ENCODE assay signal across 30 cellular contexts in the genomic region with DNA sequence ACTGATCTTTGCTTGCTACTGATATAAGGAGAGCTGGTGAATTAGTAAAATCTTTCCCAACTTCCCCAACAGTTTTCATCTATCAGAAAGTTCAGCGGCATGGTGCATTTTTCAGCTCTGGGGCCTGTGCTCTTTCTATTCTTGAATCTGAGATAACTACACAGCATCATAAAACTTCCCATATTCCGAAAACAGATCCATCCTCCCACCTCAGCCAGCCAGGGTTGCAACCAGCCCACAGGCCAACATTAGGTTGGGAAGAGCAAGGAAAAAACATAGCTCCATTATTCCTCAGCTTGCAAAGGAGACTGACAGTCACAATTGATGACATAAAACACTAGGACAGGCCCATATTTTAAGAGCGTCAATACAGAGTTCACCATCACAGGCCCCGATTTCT.
"Had no signal": no experiment of that assay in that cellular context is flagged by ENCODE, and none has a peak within 500 bp of the region (broad histone marks: within the 10 kb centered on the region; RNA-seq: fewer than 3 reads in every experiment).

No MANE protein-coding gene starts in this region.

- DNase-seq: naive B cell; naive thymus-derived CD8-positive, alpha-beta T cell; occipital lobe; ovary; posterior cingulate gyrus; psoas muscle; retina; right lobe of liver; sigmoid colon; small intestine; stimulated activated CD4-positive, alpha-beta T cell treated with anti-CD3 and anti-CD28 coated beads, Interleukin-15, amount 100 ng/mL, for 24 hours; stimulated activated CD4-positive, alpha-beta T cell treated with anti-CD3 and anti-CD28 coated beads, Interleukin-2, amount 100 ng/mL, for 24 hours; stimulated activated CD4-positive, alpha-beta T cell treated with anti-CD3 and anti-CD28 coated beads, Interleukin-2, amount 100 ng/mL, for 48 hours; stimulated activated CD4-positive, alpha-beta T cell treated with anti-CD3 and anti-CD28 coated beads, Interleukin-4, amount 100 ng/mL, for 24 hours; stimulated activated naive B cell treated with anti-CD40 and anti-IgM and Interleukin-4, amounts not matched to agents 10 μg/mL and 1 μg/mL and 100 μg/mL, for 72 hours; stimulated activated naive CD4-positive, alpha-beta T cell treated with Interleukin-2 at 50 U/mL for 16 hours; stomach; thyroid gland; trophoblast cell; upper lobe of left lung had no signal

- ATAC-seq: naive thymus-derived CD8-positive, alpha-beta T cell; natural killer cell treated with Interleukin-12 subunit alpha and Interleukin-12 subunit beta and Interleukin-15 and Interleukin-18, amount 100 ng/mL, for 72 hours; psoas muscle; right lobe of liver; stimulated activated effector memory CD8-positive, alpha-beta T cell treated with anti-CD3 and anti-CD28 coated beads, Interleukin-12 subunit alpha, Interleukin-12 subunit beta, amount 100 ng/mL, for 72 hours; stimulated activated naive B cell treated with anti-CD40 and anti-IgM and Interleukin-4, amounts not matched to agents 10 μg/mL and 1 μg/mL and 100 μg/mL, for 72 hours had no signal

- H3K9me3 ChIP-seq: ovary, psoas muscle, right atrium auricular region, right lobe of liver, sigmoid colon, stomach, thoracic aorta, thyroid gland, tibial nerve, upper lobe of left lung had no signal

- H3K4me3 ChIP-seq: neural progenitor cell, ovary, psoas muscle, right atrium auricular region, right lobe of liver, sigmoid colon, stomach, thoracic aorta, thyroid gland, tibial nerve, upper lobe of left lung had no signal

- H3K36me3 Mint-ChIP-seq: naive thymus-derived CD8-positive, alpha-beta T cell had no signal

- H3K4me3 Mint-ChIP-seq: naive B cell; naive thymus-derived CD8-positive, alpha-beta T cell; natural killer cell treated with Interleukin-12 subunit alpha and Interleukin-12 subunit beta and Interleukin-15 and Interleukin-18, amount 100 ng/mL, for 72 hours; neural progenitor cell; stimulated activated effector memory CD8-positive, alpha-beta T cell treated with anti-CD3 and anti-CD28 coated beads, Interleukin-12 subunit alpha, Interleukin-12 subunit beta, amount 100 ng/mL, for 72 hours; stimulated activated naive B cell treated with anti-CD40 and anti-IgM and Interleukin-4, amounts not matched to agents 10 μg/mL and 1 μg/mL and 100 μg/mL, for 72 hours; stimulated activated naive CD8-positive, alpha-beta T cell treated with anti-CD3 and anti-CD28 coated beads, Interleukin-15, Interleukin-2, amounts not matched to agents 100 ng/mL and 50 ng/mL, for 24 hours had no signal

- H3K79me2 ChIP-seq: parathyroid adenoma had no signal

- H3K27ac Mint-ChIP-seq: naive thymus-derived CD8-positive, alpha-beta T cell; natural killer cell treated with Interleukin-12 subunit alpha and Interleukin-12 subunit beta and Interleukin-15 and Interleukin-18, amount 100 ng/mL, for 72 hours; neural progenitor cell; progenitor cell of endocrine pancreas; stimulated activated effector memory CD8-positive, alpha-beta T cell treated with anti-CD3 and anti-CD28 coated beads, Interleukin-12 subunit alpha, Interleukin-12 subunit beta, amount 100 ng/mL, for 72 hours; stimulated activated naive B cell treated with anti-CD40 and anti-IgM and Interleukin-4, amounts not matched to agents 10 μg/mL and 1 μg/mL and 100 μg/mL, for 72 hours; stimulated activated naive CD8-positive, alpha-beta T cell treated with anti-CD3 and anti-CD28 coated beads, Interleukin-15, Interleukin-2, amounts not matched to agents 100 ng/mL and 50 ng/mL, for 24 hours had no signal

- H3K9me3 Mint-ChIP-seq: naive B cell; naive thymus-derived CD8-positive, alpha-beta T cell; natural killer cell treated with Interleukin-12 subunit alpha and Interleukin-12 subunit beta and Interleukin-15 and Interleukin-18, amount 100 ng/mL, for 72 hours; stimulated activated effector memory CD8-positive, alpha-beta T cell treated with anti-CD3 and anti-CD28 coated beads, Interleukin-12 subunit alpha, Interleukin-12 subunit beta, amount 100 ng/mL, for 72 hours; stimulated activated naive B cell treated with anti-CD40 and anti-IgM and Interleukin-4, amounts not matched to agents 10 μg/mL and 1 μg/mL and 100 μg/mL, for 72 hours; stimulated activated naive CD8-positive, alpha-beta T cell treated with anti-CD3 and anti-CD28 coated beads, Interleukin-15, Interleukin-2, amounts not matched to agents 100 ng/mL and 50 ng/mL, for 24 hours had no signal

- H3K27me3 Mint-ChIP-seq: naive B cell; natural killer cell treated with Interleukin-12 subunit alpha and Interleukin-12 subunit beta and Interleukin-15 and Interleukin-18, amount 100 ng/mL, for 72 hours; stimulated activated naive B cell treated with anti-CD40 and anti-IgM and Interleukin-4, amounts not matched to agents 10 μg/mL and 1 μg/mL and 100 μg/mL, for 72 hours; stimulated activated naive CD8-positive, alpha-beta T cell treated with anti-CD3 and anti-CD28 coated beads, Interleukin-15, Interleukin-2, amounts not matched to agents 100 ng/mL and 50 ng/mL, for 24 hours had no signal

- H3K9ac ChIP-seq: neural progenitor cell, parathyroid adenoma had no signal

- H3K27ac ChIP-seq: neural progenitor cell, ovary, parathyroid adenoma, psoas muscle, right atrium auricular region, right lobe of liver, sigmoid colon, stomach, thoracic aorta, thyroid gland, tibial nerve, upper lobe of left lung had no signal

- H3K36me3 ChIP-seq: neural progenitor cell, ovary, right atrium auricular region, right lobe of liver, sigmoid colon, stomach, thoracic aorta, thyroid gland, tibial nerve, upper lobe of left lung had no signal

- H3K27me3 ChIP-seq: neural progenitor cell, ovary, right atrium auricular region, right lobe of liver, sigmoid colon, stomach, thyroid gland, tibial nerve, upper lobe of left lung had no signal

- H3K4me1 ChIP-seq: parathyroid adenoma, right atrium auricular region, right lobe of liver, thyroid gland, tibial nerve, upper lobe of left lung had no signal

- H3K4me1 Mint-ChIP-seq: naive thymus-derived CD8-positive, alpha-beta T cell had no signal

- H3K4me2 ChIP-seq: neural progenitor cell had no signal

- H2AFZ ChIP-seq: neural progenitor cell, parathyroid adenoma had no signal

- FAIRE-seq: small intestine, urothelium cell line had no signal
